8 cellular contexts compared by ENCODE assay signal in genomic region chr5:39057745-39058144, GRCh38. TPM values are rescaled to one million over a fixed set of nuclear protein-coding genes. Genes with fewer than 3 reads are reported as not detected.
DNase-seq lines count a peak whose midpoint lies in the region; ATAC-seq, FAIRE-seq and TF ChIP-seq lines count a peak whose summit lies in the region.

No MANE protein-coding gene starts in this region.

- ATAC-seq in GM18505 (IDR thresholded peaks at IDR 0.05; ENCODE audit: unreplicated experiment) (peak; percentile 45), memory B cell (ENCODE audit: low read depth) (peak; percentile 56), HG03457 (IDR thresholded peaks at IDR 0.05; ENCODE audit: unreplicated experiment) (no peak)

- H3K9me3 Mint-ChIP-seq in activated CD4-positive, alpha-beta memory T cell treated with anti-CD3 and anti-CD28 coated beads for 36 hours: no peaks in the 10 kb centered on the region
- no peaks in the 10 kb centered on the region for H3K9me3 Mint-ChIP-seq in memory B cell

- H3K27me3 Mint-ChIP-seq in activated CD4-positive, alpha-beta memory T cell treated with anti-CD3 and anti-CD28 coated beads for 36 hours: no peaks in the 10 kb centered on the region
- no peaks in the 10 kb centered on the region for H3K27me3 Mint-ChIP-seq in memory B cell

- peak; percentile 69 for FAIRE-seq in H54 (lab: Jason Lieb, UNC)

- H3K4me1 Mint-ChIP-seq in activated CD4-positive, alpha-beta memory T cell treated with anti-CD3 and anti-CD28 coated beads for 36 hours (ENCODE audit: low read depth): peaks cover 59% of the 10 kb centered on the region
- peaks cover 34% of the 10 kb centered on the region for H3K4me1 Mint-ChIP-seq in memory B cell

- POLR2A ChIA-PET in activated CD4-positive, alpha-beta memory T cell treated with anti-CD3 and anti-CD28 coated beads for 36 hours (lab: Charles Lee): no interaction called here

- CTCF ChIA-PET in activated CD4-positive, alpha-beta memory T cell treated with anti-CD3 and anti-CD28 coated beads for 36 hours (lab: Charles Lee): no interaction called here

- intact Hi-C loops in activated CD4-positive, alpha-beta memory T cell treated with anti-CD3 and anti-CD28 coated beads for 36 hours (cut with micrococcal nuclease): loop anchor here (1.0 kb wide), 1 partner anchor 16 kb away; no protein-coding TSS in a partner anchor

- peaks cover 3% of the 10 kb centered on the region for H3K36me3 Mint-ChIP-seq in activated CD4-positive, alpha-beta memory T cell treated with anti-CD3 and anti-CD28 coated beads for 36 hours
- H3K36me3 Mint-ChIP-seq in memory B cell: peaks cover 6% of the 10 kb centered on the region

- TF ChIP-seq POLR2A in GM18505 (IDR thresholded peaks at IDR 0.05; ENCODE audit: borderline replicate concordance, extremely low read depth, insufficient read depth, insufficient read length) (no peak), H54 (IDR thresholded peaks at IDR 0.05; ENCODE audit: low read depth, low read length) (no peak)

- peak overlapping the region; percentile 27 for H3K4me3 Mint-ChIP-seq in activated CD4-positive, alpha-beta memory T cell treated with anti-CD3 and anti-CD28 coated beads for 36 hours
- peak overlapping the region; percentile 7 for H3K4me3 Mint-ChIP-seq in memory B cell

- no peak overlapping the region for H3K27ac Mint-ChIP-seq in activated CD4-positive, alpha-beta memory T cell treated with anti-CD3 and anti-CD28 coated beads for 36 hours
- H3K27ac Mint-ChIP-seq in memory B cell: peak overlapping the region; percentile 15

- no peak for DNase-seq in H54 (ENCODE audit: insufficient read length, low spot score)
- DNase-seq in activated CD4-positive, alpha-beta memory T cell treated with anti-CD3 and anti-CD28 coated beads for 36 hours: no peak
- no peak for DNase-seq in memory B cell (ENCODE audit: low spot score in 2 of 2)
- DNase-seq in NCI-H748 treated with DMSO at 0.1 percent for 48 hours (lab: John Stamatoyannopoulos, UW): no peak
- no peak for DNase-seq in stimulated activated CD4-positive, alpha-beta T cell treated with anti-CD3 and anti-CD28 coated beads, Interleukin-2, amount 100 ng/mL, for 48 hours
- no peak for DNase-seq in inferior parietal cortex (ENCODE audit: extremely low spot score)

RNA-seq across cellular contexts. Expression of gene RICTOR, which starts 16.5 kb away (rescaled TPM):
- total RNA-seq in activated CD4-positive, alpha-beta memory T cell treated with anti-CD3 and anti-CD28 coated beads for 36 hours: 10 to 100 TPM; 27.7 to 27.8 TPM
